8 cellular contexts compared by ENCODE assay signal in genomic region chr13:51797664-51798488, GRCh38. TPM values are rescaled to one million over a fixed set of nuclear protein-coding genes. Genes with fewer than 3 reads are reported as not detected.
DNase-seq lines count a peak whose midpoint lies in the region; ATAC-seq, FAIRE-seq and TF ChIP-seq lines count a peak whose summit lies in the region.

No MANE protein-coding gene starts in this region.

- H3K36me3 ChIP-seq in SJCRH30, result no peaks in the 10 kb centered on the region
- no peaks in the 10 kb centered on the region for H3K36me3 ChIP-seq in keratinocyte (ENCODE audit: control insufficient read depth in 2 of 2, extremely low read depth in 1 of 2, insufficient read depth in 2 of 2, low read length in 2 of 2)

- no peak overlapping the region for H3K4me2 ChIP-seq in keratinocyte (ENCODE audit: control insufficient read depth, extremely low read depth, insufficient read depth, low read depth, low read length)

- H3K4me3 ChIP-seq in SJCRH30, result no peak overlapping the region
- H3K4me3 ChIP-seq in keratinocyte (ENCODE audit: control insufficient read depth in 2 of 3, extremely low read depth in 1 of 3, insufficient read depth in 2 of 3, low read depth in 1 of 3, low read length in 3 of 3), result no peak overlapping the region

- no peak overlapping the region for H3K27ac ChIP-seq in SJCRH30
- no peak overlapping the region for H3K27ac ChIP-seq in keratinocyte (ENCODE audit: control insufficient read depth, insufficient read depth, low read length)

- H3K27me3 Mint-ChIP-seq in stimulated activated memory B cell treated with anti-CD40 and anti-IgM and Interleukin-4, amounts not matched to agents 10 μg/mL and 1 μg/mL and 100 μg/mL, for 72 hours, result no peaks in the 10 kb centered on the region

- peaks cover 62% of the 10 kb centered on the region for H3K4me1 Mint-ChIP-seq in stimulated activated memory B cell treated with anti-CD40 and anti-IgM and Interleukin-4, amounts not matched to agents 10 μg/mL and 1 μg/mL and 100 μg/mL, for 72 hours

- dilution Hi-C loops in keratinocyte (cut with MboI; ENCODE audit: extremely low pct_ligation_motif_present, low sequenced_read_pairs), result no loop called here

- no peak overlapping the region for H2AFZ ChIP-seq in keratinocyte (ENCODE audit: control insufficient read depth, low read length)

- peak in 2 of 3 experiments; percentile 66 to 79 for TF ChIP-seq CTCF in keratinocyte (optimal IDR thresholded peaks at IDR 0.05 in 1 of 3, IDR thresholded peaks at IDR 0.05 in 1 of 3, conservative IDR thresholded peaks at IDR 0.05 in 1 of 3; ENCODE audit: extremely low read depth in 1 of 3, insufficient read depth in 2 of 3, low read length in 3 of 3)

- H3K9me1 ChIP-seq in keratinocyte (ENCODE audit: control insufficient read depth, extremely low read depth, insufficient read depth, low read length), result no peaks in the 10 kb centered on the region

- H3K27me3 ChIP-seq in SJCRH30 (no peaks in the 10 kb centered on the region), keratinocyte (ENCODE audit: control insufficient read depth, extremely low read depth, insufficient read depth, low read length) (no peaks in the 10 kb centered on the region)

- no peaks in the 10 kb centered on the region for H3K79me2 ChIP-seq in keratinocyte (ENCODE audit: control insufficient read depth, insufficient read depth, low read length)

- FAIRE-seq in keratinocyte (lab: Jason Lieb, UNC), result peak; percentile 95

- H3K4me1 ChIP-seq in SJCRH30 (peaks cover 20% of the 10 kb centered on the region), keratinocyte (ENCODE audit: control insufficient read depth, extremely low read depth, insufficient read depth, low read length) (peaks cover 27% of the 10 kb centered on the region)

- no peak overlapping the region for H3K4me3 Mint-ChIP-seq in stimulated activated memory B cell treated with anti-CD40 and anti-IgM and Interleukin-4, amounts not matched to agents 10 μg/mL and 1 μg/mL and 100 μg/mL, for 72 hours

- ATAC-seq in GM21529 (IDR thresholded peaks at IDR 0.05; ENCODE audit: unreplicated experiment) (peak; percentile 50), GM21381 (IDR thresholded peaks at IDR 0.05; ENCODE audit: unreplicated experiment) (no peak)
- ATAC-seq in stimulated activated memory B cell treated with anti-CD40 and anti-IgM and Interleukin-4, amounts not matched to agents 10 μg/mL and 1 μg/mL and 100 μg/mL, for 72 hours, result peak; percentile 59

- H3K9me3 ChIP-seq in SJCRH30 (replicated peaks) (no peaks in the 10 kb centered on the region), keratinocyte (ENCODE audit: control insufficient read depth, low read depth, low read length) (no peaks in the 10 kb centered on the region)

- peak; percentile 94 for DNase-seq in DMS53 treated with DMSO at 0.1 percent for 48 hours (lab: John Stamatoyannopoulos, UW; ENCODE audit: unreplicated experiment)
- DNase-seq in MV-4-11 (lab: John Stamatoyannopoulos, UW), result peak; percentile 20
- DNase-seq in SJCRH30, result peak; percentile 60 to 80
- peak; percentile 86 for DNase-seq in astrocyte of the hippocampus (ENCODE audit: low read depth, low spot score)
- no peak for DNase-seq in keratinocyte (ENCODE audit: low read depth, low spot score)

- H3K9me3 Mint-ChIP-seq in stimulated activated memory B cell treated with anti-CD40 and anti-IgM and Interleukin-4, amounts not matched to agents 10 μg/mL and 1 μg/mL and 100 μg/mL, for 72 hours, result no peaks in the 10 kb centered on the region

- peaks cover 6% of the 10 kb centered on the region for H3K36me3 Mint-ChIP-seq in stimulated activated memory B cell treated with anti-CD40 and anti-IgM and Interleukin-4, amounts not matched to agents 10 μg/mL and 1 μg/mL and 100 μg/mL, for 72 hours

- H3K9ac ChIP-seq in keratinocyte (ENCODE audit: control insufficient read depth, extremely low read depth, insufficient read depth, low read length), result no peak overlapping the region

- H3K27ac Mint-ChIP-seq in stimulated activated memory B cell treated with anti-CD40 and anti-IgM and Interleukin-4, amounts not matched to agents 10 μg/mL and 1 μg/mL and 100 μg/mL, for 72 hours, result peak overlapping the region; percentile 31

- H4K20me1 ChIP-seq in keratinocyte (ENCODE audit: control insufficient read depth, extremely low read depth, insufficient read depth, low read length), result no peaks in the 10 kb centered on the region

RNA-seq across cellular contexts. Expression of gene DHRS12, which starts 6.1 kb away (rescaled TPM):
- 1.1 and 2.4 TPM in 2 replicates for total RNA-seq in SJCRH30 (2014; rRNA removed; shearing (Covaris generic))
- 5.4 to 7.3 TPM (median 6.1 TPM) in 3 replicates for polyA plus RNA-seq in keratinocyte
- 11.3 TPM for polyA plus RNA-seq in keratinocyte (2011; ENCODE audit: low read depth)
- 7.3 and 7.5 TPM in 2 replicates for polyA plus RNA-seq in keratinocyte (2011; cell fraction: cytosol; rRNA removed)
- polyA plus RNA-seq in keratinocyte (2011; cell fraction: nucleus; rRNA removed), result 3.8 and 5.6 TPM in 2 replicates
- 4.8 and 7.2 TPM in 2 replicates for polyA plus RNA-seq in keratinocyte (2012; ENCODE audit: low replicate concordance)
- polyA minus RNA-seq in keratinocyte, result 1.4 to 4.3 TPM (median 3.9 TPM) in 3 replicates
- 3.8 TPM for polyA minus RNA-seq in keratinocyte (2011; cell fraction: cytosol; rRNA and poly(A)+ RNA removed)
- 1.9 and 3.1 TPM in 2 replicates for polyA minus RNA-seq in keratinocyte (2011; cell fraction: nucleus; rRNA and poly(A)+ RNA removed)

RNA-seq across cellular contexts. Expression of gene TMEM272, which starts 47.1 kb away (rescaled TPM):
- total RNA-seq in SJCRH30 (2014; rRNA removed; shearing (Covaris generic)), result not detected in 2 replicates
- polyA plus RNA-seq in keratinocyte, result 0.01 TPM in 1 of 3 replicates, not detected in the others
- not detected for polyA plus RNA-seq in keratinocyte (2011; ENCODE audit: low read depth)
- polyA plus RNA-seq in keratinocyte (2011; cell fraction: cytosol; rRNA removed), result not detected in 2 replicates
- 0.05 TPM in 1 of 2 replicates, not detected in the other for polyA plus RNA-seq in keratinocyte (2011; cell fraction: nucleus; rRNA removed)
- polyA plus RNA-seq in keratinocyte (2012; ENCODE audit: low replicate concordance), result not detected in 2 replicates
- polyA minus RNA-seq in keratinocyte, result 0.06 to 0.13 TPM in 2 of 3 replicates, not detected in the other
- polyA minus RNA-seq in keratinocyte (2011; cell fraction: cytosol; rRNA and poly(A)+ RNA removed), result not detected
- polyA minus RNA-seq in keratinocyte (2011; cell fraction: nucleus; rRNA and poly(A)+ RNA removed), result 0.16 and 0.21 TPM in 2 replicates
